8 cellular contexts compared by ENCODE assay signal in genomic region chr11:93783767-93784151, GRCh38. TPM values are rescaled to one million over a fixed set of nuclear protein-coding genes. Genes with fewer than 3 reads are reported as not detected.
DNase-seq lines count a peak whose midpoint lies in the region; ATAC-seq and TF ChIP-seq lines count a peak whose summit lies in the region.

No MANE protein-coding gene starts in this region.

- no CpG with 5 or more reads among the region's 11 CpGs for WGBS in neuronal stem cell (ENCODE audit: extremely low coverage in 2 of 2, insufficient read length in 2 of 2, insufficient replicate concordance in 1 of 2), 2 donors

- H3K4me1 Mint-ChIP-seq in HFFc6 (ENCODE audit: low read depth): peaks cover 57% of the 10 kb centered on the region

- DNase-seq in HFFc6: peak; percentile 4
- no peak for DNase-seq in PC-3
- no peak for DNase-seq in epithelial cell of esophagus (ENCODE audit: low read depth)
- DNase-seq in neuronal stem cell (ENCODE audit: low spot score): no peak
- no peak for DNase-seq in NCI-H2029 (lab: John Stamatoyannopoulos, UW)
- DNase-seq in NCI-H1694 treated with DMSO at 0.1 percent for 48 hours (lab: John Stamatoyannopoulos, UW): no peak
- no peak for DNase-seq in UCSD-AML1 (lab: John Stamatoyannopoulos, UW; ENCODE audit: unreplicated experiment)

- BruUV-seq in PC-3 (replicated peaks; lab: Mats Ljungman, UMichigan): TSS peak; percentile 75

- H4K8ac ChIP-seq in neuronal stem cell (ENCODE audit: low read depth, low read length): no peak overlapping the region

- peak; percentile 66; the same call in 1 of the 2 replicates for TF ChIP-seq CTCF in HFFc6 (IDR thresholded peaks at IDR 0.05)
- TF ChIP-seq CTCF in PC-3 (conservative IDR thresholded peaks at IDR 0.05; ENCODE audit: low read depth, low read length): no peak
- TF ChIP-seq CTCF in epithelial cell of esophagus (IDR thresholded peaks at IDR 0.05; ENCODE audit: insufficient read depth, low read depth, low read length, missing control alignments): no peak

- peak; percentile 60 for ATAC-seq in GM18511 (IDR thresholded peaks at IDR 0.05; ENCODE audit: unreplicated experiment)
- ATAC-seq in PC-3: peak; percentile 64

- H3K27me3 ChIP-seq in PC-3 (ENCODE audit: low read length): no peaks in the 10 kb centered on the region
- H3K27me3 ChIP-seq in neuronal stem cell (ENCODE audit: control insufficient read depth in 3 of 3, insufficient read depth in 3 of 3, low read depth in 1 of 3, low read length in 3 of 3): no peaks in the 10 kb centered on the region

- H3K4me2 ChIP-seq in PC-3 (ENCODE audit: low read length) (peak overlapping the region; percentile 97), neuronal stem cell (ENCODE audit: insufficient read depth, low read length, poor library complexity, severe bottlenecking) (peak overlapping the region; percentile 64)

- H3K4me1 ChIP-seq in PC-3 (ENCODE audit: insufficient read depth, low read length): peaks cover 23% of the 10 kb centered on the region
- peaks cover 4 to 5% of the 10 kb centered on the region in 2 donors for H3K4me1 ChIP-seq in neuronal stem cell (ENCODE audit: control insufficient read depth in 2 of 2, insufficient read depth in 1 of 2, low read depth in 1 of 2, low read length in 2 of 2)

- H3F3A ChIP-seq in PC-3 (ENCODE audit: low read length, unreplicated experiment): no peaks in the 10 kb centered on the region

- H2AFZ ChIP-seq in PC-3 (ENCODE audit: low read length) (peak overlapping the region; percentile 70), neuronal stem cell (ENCODE audit: low read length) (peak overlapping the region; percentile 95)

- H2BK15ac ChIP-seq in neuronal stem cell (ENCODE audit: low read length): no peak overlapping the region

- no peak overlapping the region for H2BK5ac ChIP-seq in neuronal stem cell (ENCODE audit: low read length)

- no peak overlapping the region for H3K4ac ChIP-seq in neuronal stem cell (ENCODE audit: low read length)

- H3K27ac ChIP-seq in PC-3 (ENCODE audit: low read length): peak overlapping the region; percentile 74
- peak overlapping the region; percentile 55 for H3K27ac ChIP-seq in neuronal stem cell (replicated peaks; ENCODE audit: low read length)

- CTCF ChIA-PET in PC-3 (lab: Charles Lee): interaction anchor here (0.8 to 1.0 kb wide), 3 partner anchors 59 to 112 kb away, joined by 3 to 4 read pairs (median 3); partner anchors contain the start of gene VSTM5

- H2BK12ac ChIP-seq in neuronal stem cell (ENCODE audit: low read length): no peak overlapping the region

- peak overlapping the region; percentile 96 for H3K4me3 Mint-ChIP-seq in HFFc6

- no peaks in the 10 kb centered on the region; the same call in none of the 2 replicates for H3K27me3 Mint-ChIP-seq in HFFc6 (ENCODE audit: insufficient read depth)

- H3K36me3 ChIP-seq in PC-3 (ENCODE audit: low read depth, low read length) (peaks cover 3% of the 10 kb centered on the region; the same call in 1 of the 2 replicates), neuronal stem cell (replicated peaks in 1 of 2; ENCODE audit: control insufficient read depth in 2 of 2, insufficient read depth in 2 of 2, low read length in 2 of 2) (peaks cover 0 to 32% of the 10 kb centered on the region in 2 donors)

- H3K9me3 Mint-ChIP-seq in HFFc6: no peaks in the 10 kb centered on the region

- peaks cover 2% of the 10 kb centered on the region for H3K79me1 ChIP-seq in neuronal stem cell (ENCODE audit: low read depth, low read length)

- peaks cover 37% of the 10 kb centered on the region for H4K20me1 ChIP-seq in PC-3 (ENCODE audit: low read length)

- peak overlapping the region; percentile 80 for H3K18ac ChIP-seq in neuronal stem cell (ENCODE audit: low read length)

- H3K14ac ChIP-seq in neuronal stem cell (ENCODE audit: low read length): no peak overlapping the region

- peak overlapping the region; percentile 92 for H3K9ac ChIP-seq in PC-3 (ENCODE audit: low read length)
- peak overlapping the region; percentile 44 for H3K9ac ChIP-seq in neuronal stem cell (ENCODE audit: low read depth, low read length, poor library complexity)

- no peaks in the 10 kb centered on the region for H3K9me3 ChIP-seq in PC-3 (ENCODE audit: low read length)
- H3K9me3 ChIP-seq in neuronal stem cell (replicated peaks in 1 of 2; ENCODE audit: control insufficient read depth in 2 of 2, insufficient read depth in 1 of 2, low read depth in 1 of 2, low read length in 2 of 2): no peaks in the 10 kb centered on the region

- POLR2A ChIA-PET in PC-3 (lab: Charles Lee; ENCODE audit: unreplicated experiment): interaction anchor here (0.7 to 2.2 kb wide), 7 partner anchors 42 to 738 kb away, joined by 4 to 22 read pairs (median 5); partner anchors contain the start of genes C11orf54 and TAF1D

- no peak overlapping the region for H2BK120ac ChIP-seq in neuronal stem cell (ENCODE audit: low read depth, low read length)

- H3K23ac ChIP-seq in neuronal stem cell (ENCODE audit: low read depth, low read length, poor library complexity): peak overlapping the region; percentile 99

- H2AK5ac ChIP-seq in neuronal stem cell (ENCODE audit: low read depth, low read length): no peak overlapping the region

- H3K79me2 ChIP-seq in PC-3 (ENCODE audit: low read length): peaks cover 52% of the 10 kb centered on the region

- no peak overlapping the region for H4K91ac ChIP-seq in neuronal stem cell (ENCODE audit: low read depth, low read length, poor library complexity)

- H3K27ac Mint-ChIP-seq in HFFc6: peak overlapping the region; percentile 80

- peaks cover 32% of the 10 kb centered on the region for H3K36me3 Mint-ChIP-seq in HFFc6 (ENCODE audit: low read depth)

- no peaks in the 10 kb centered on the region for H3K9me2 ChIP-seq in PC-3 (replicated peaks; ENCODE audit: low read length)

- intact Hi-C loops in PC-3 (cut with micrococcal nuclease): loop anchor here (1.0 to 2.0 kb wide), 2 partner anchors 42 to 67 kb away; partner anchors contain the start of genes C11orf54, TAF1D and VSTM5

- H3K4me3 ChIP-seq in PC-3 (ENCODE audit: low read length) (peak overlapping the region; percentile 92), epithelial cell of esophagus (ENCODE audit: low read length) (peak overlapping the region; percentile 91), neuronal stem cell (ENCODE audit: low read length in 2 of 2) (peak overlapping the region; percentile 80 to 95)

RNA-seq across cellular contexts. Expression of gene MED17, which starts 0.3 kb away (rescaled TPM):
- 10 to 100 TPM; 21.6 to 28.1 (median 25.5) TPM for total RNA-seq in HFFc6 (2021; fragmentation: NEBNext Ultra II Directional; extraction: Animal tissue kit (Norgen Biotek cat#: 25700))
- 50.6 and 58.5 TPM in 2 replicates for total RNA-seq in PC-3 (2014; rRNA removed)
- 18.2 TPM for polyA plus RNA-seq in neuronal stem cell (2013, experiment 1 of 2)
- polyA plus RNA-seq in neuronal stem cell (2013, experiment 2 of 2): 19.0 TPM

RNA-seq across cellular contexts. Expression of gene C11orf54, which starts 42.3 kb away (rescaled TPM):
- 10 to 100 TPM; 10.1 to 14.4 (median 12.7) TPM for total RNA-seq in HFFc6 (2021; fragmentation: NEBNext Ultra II Directional; extraction: Animal tissue kit (Norgen Biotek cat#: 25700))
- 24.3 and 32.4 TPM in 2 replicates for total RNA-seq in PC-3 (2014; rRNA removed)
- polyA plus RNA-seq in neuronal stem cell (2013, experiment 1 of 2): 27.8 TPM
- 29.1 TPM for polyA plus RNA-seq in neuronal stem cell (2013, experiment 2 of 2)

RNA-seq across cellular contexts. Expression of gene TAF1D, which starts 42.5 kb away (rescaled TPM):
- 100 to 1,000 TPM in 2 of 6 experiments, 10 to 100 TPM in 4; 89.6 to 112 (median 97.0) TPM for total RNA-seq in HFFc6 (2021; fragmentation: NEBNext Ultra II Directional; extraction: Animal tissue kit (Norgen Biotek cat#: 25700))
- total RNA-seq in PC-3 (2014; rRNA removed): 117 and 135 TPM in 2 replicates
- 175 TPM for polyA plus RNA-seq in neuronal stem cell (2013, experiment 1 of 2)
- 189 TPM for polyA plus RNA-seq in neuronal stem cell (2013, experiment 2 of 2)
